Comparison of ENCODE assay signal across 8 cellular contexts in the genomic region with DNA sequence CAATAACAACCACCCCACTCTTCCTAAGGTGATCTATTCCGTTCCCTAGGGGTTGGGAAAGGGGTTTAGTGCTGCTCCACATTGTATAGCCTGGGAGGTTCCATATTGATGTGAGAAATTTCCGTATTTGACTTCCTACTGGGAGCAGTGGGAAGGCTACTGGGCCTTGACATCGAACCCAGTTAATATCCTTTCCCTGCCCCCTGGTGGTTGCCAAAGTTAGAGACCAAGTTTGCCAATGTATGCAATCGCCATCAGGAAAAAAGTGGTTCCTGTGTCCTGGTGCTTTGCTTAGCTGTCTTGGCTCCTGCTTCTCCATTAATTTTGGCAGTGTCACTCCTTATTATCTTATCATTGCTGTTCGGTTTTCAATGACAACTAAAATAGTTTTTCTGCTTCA.
A peak's percentile ranks its signal among the peaks of the same experiment; 100 is the strongest.
DNase-seq lines count a peak whose midpoint lies in the region; ATAC-seq and TF ChIP-seq lines count a peak whose summit lies in the region.

No MANE protein-coding gene starts in this region.

- H3K4me1 Mint-ChIP-seq in activated naive CD8-positive, alpha-beta T cell treated with anti-CD3 and anti-CD28 coated beads, Interleukin-2, amount 50 U/mL, for 24 hours: no peaks in the 10 kb centered on the region
- no peaks in the 10 kb centered on the region for H3K4me1 Mint-ChIP-seq in activated naive CD8-positive, alpha-beta T cell treated with anti-CD3 and anti-CD28 coated beads for 36 hours

- H3K4me3 Mint-ChIP-seq in activated naive CD8-positive, alpha-beta T cell treated with anti-CD3 and anti-CD28 coated beads, Interleukin-2, amount 50 U/mL, for 24 hours: no peak overlapping the region
- H3K4me3 Mint-ChIP-seq in activated naive CD8-positive, alpha-beta T cell treated with anti-CD3 and anti-CD28 coated beads for 36 hours: no peak overlapping the region

- TF ChIP-seq EP300 in ovary (IDR thresholded peaks at IDR 0.05): no peak

- H3K27ac ChIP-seq in ovary: no peak overlapping the region

- DNase-seq in activated naive CD8-positive, alpha-beta T cell treated with anti-CD3 and anti-CD28 coated beads, Interleukin-2, amount 50 U/mL, for 24 hours: peak; percentile 3
- DNase-seq in activated naive CD8-positive, alpha-beta T cell treated with anti-CD3 and anti-CD28 coated beads for 36 hours: no peak
- DNase-seq in NCI-H446 treated with DMSO at 0.1 percent for 48 hours (lab: John Stamatoyannopoulos, UW): peak; percentile 31
- peak; percentile 63 for DNase-seq in ecto neural progenitor cell (ENCODE audit: low spot score)
- DNase-seq in retinal pigment epithelial cell (ENCODE audit: low read depth): no peak
- no peak for DNase-seq in ovary

- H3K36me3 ChIP-seq in ovary: no peaks in the 10 kb centered on the region

- no peak overlapping the region for H3K27ac Mint-ChIP-seq in activated naive CD8-positive, alpha-beta T cell treated with anti-CD3 and anti-CD28 coated beads, Interleukin-2, amount 50 U/mL, for 24 hours
- H3K27ac Mint-ChIP-seq in activated naive CD8-positive, alpha-beta T cell treated with anti-CD3 and anti-CD28 coated beads for 36 hours: no peak overlapping the region

- peaks cover 11% of the 10 kb centered on the region for H3K9me3 Mint-ChIP-seq in activated naive CD8-positive, alpha-beta T cell treated with anti-CD3 and anti-CD28 coated beads, Interleukin-2, amount 50 U/mL, for 24 hours
- H3K9me3 Mint-ChIP-seq in activated naive CD8-positive, alpha-beta T cell treated with anti-CD3 and anti-CD28 coated beads for 36 hours: peaks cover 2% of the 10 kb centered on the region

- no peak for TF ChIP-seq POLR2A in ovary (IDR thresholded peaks at IDR 0.05)

- H3K27me3 Mint-ChIP-seq in activated naive CD8-positive, alpha-beta T cell treated with anti-CD3 and anti-CD28 coated beads, Interleukin-2, amount 50 U/mL, for 24 hours: no peaks in the 10 kb centered on the region
- no peaks in the 10 kb centered on the region for H3K27me3 Mint-ChIP-seq in activated naive CD8-positive, alpha-beta T cell treated with anti-CD3 and anti-CD28 coated beads for 36 hours

- H3K9me3 ChIP-seq in ovary: no peaks in the 10 kb centered on the region

- intact Hi-C loops in ovary (cut with DNase I): no loop called here

- no peaks in the 10 kb centered on the region for H3K36me3 Mint-ChIP-seq in activated naive CD8-positive, alpha-beta T cell treated with anti-CD3 and anti-CD28 coated beads, Interleukin-2, amount 50 U/mL, for 24 hours (ENCODE audit: low read depth)
- no peaks in the 10 kb centered on the region for H3K36me3 Mint-ChIP-seq in activated naive CD8-positive, alpha-beta T cell treated with anti-CD3 and anti-CD28 coated beads for 36 hours

- no peaks in the 10 kb centered on the region for H3K4me1 ChIP-seq in ovary (ENCODE audit: insufficient read depth)

- WGBS in ovary, 3 donors: 37 to 54% (median 43%) methylated on average over 5 of the region's 5 CpGs

- TF ChIP-seq CTCF in retinal pigment epithelial cell (conservative IDR thresholded peaks at IDR 0.05; ENCODE audit: low read depth, low read length): peak; percentile 52
- no peak for TF ChIP-seq CTCF in ovary (IDR thresholded peaks at IDR 0.05)

- H3K4me3 ChIP-seq in retinal pigment epithelial cell (ENCODE audit: low read length) (no peak overlapping the region), ovary (no peak overlapping the region)

- no peaks in the 10 kb centered on the region for H3K27me3 ChIP-seq in ovary

- no peak for ATAC-seq in activated naive CD8-positive, alpha-beta T cell treated with anti-CD3 and anti-CD28 coated beads, Interleukin-2, amount 50 U/mL, for 24 hours
- ATAC-seq in HG03354 (IDR thresholded peaks at IDR 0.05; ENCODE audit: poor library complexity, severe bottlenecking, unreplicated experiment) (no peak), GM21390 (IDR thresholded peaks at IDR 0.05; ENCODE audit: unreplicated experiment) (no peak)

Comparison
In these comparisons a context has a peak if more than half of its experiments do, and no peak if none do; other contexts are left out.
1. DNase-seq: peak in activated naive CD8-positive, alpha-beta T cell treated with anti-CD3 and anti-CD28 coated beads, Interleukin-2, amount 50 U/mL, for 24 hours (single experiment), NCI-H446 treated with DMSO at 0.1 percent for 48 hours (single experiment) and ecto neural progenitor cell (single experiment); none in activated naive CD8-positive, alpha-beta T cell treated with anti-CD3 and anti-CD28 coated beads for 36 hours (single experiment), retinal pigment epithelial cell (single experiment) and ovary (0 of 5).